ENCODE assay signal across 8 cellular contexts in genomic region chr22:45142376-45142775, GRCh38.
"Had no signal": no experiment of that assay in that cellular context is flagged by ENCODE, and none has a peak within 500 bp of the region (broad histone marks: within the 10 kb centered on the region; RNA-seq: fewer than 3 reads in every experiment).

No MANE protein-coding gene starts in this region.

- H3K4me3 Mint-ChIP-seq: H9 had no signal

- ATAC-seq: K562 had no signal

- H3K9ac ChIP-seq: GM23248 had no signal

- H3K4me1 Mint-ChIP-seq: H9 had no signal

- H3K27ac Mint-ChIP-seq: H9 had no signal

- H3K27ac ChIP-seq: GM23248 had no signal

- FAIRE-seq: H54, HTR-8/SVneo, K562 had no signal

- H3K4me3 ChIP-seq: GM23248, K562 had no signal

- DNase-seq: GM23248, GOT3, H9, HCEC 1CT, IMR-90 had no signal

- H2AFZ ChIP-seq: GM23248 had no signal
